Comparison of ENCODE assay signal across 11 cellular contexts in the genomic region with DNA sequence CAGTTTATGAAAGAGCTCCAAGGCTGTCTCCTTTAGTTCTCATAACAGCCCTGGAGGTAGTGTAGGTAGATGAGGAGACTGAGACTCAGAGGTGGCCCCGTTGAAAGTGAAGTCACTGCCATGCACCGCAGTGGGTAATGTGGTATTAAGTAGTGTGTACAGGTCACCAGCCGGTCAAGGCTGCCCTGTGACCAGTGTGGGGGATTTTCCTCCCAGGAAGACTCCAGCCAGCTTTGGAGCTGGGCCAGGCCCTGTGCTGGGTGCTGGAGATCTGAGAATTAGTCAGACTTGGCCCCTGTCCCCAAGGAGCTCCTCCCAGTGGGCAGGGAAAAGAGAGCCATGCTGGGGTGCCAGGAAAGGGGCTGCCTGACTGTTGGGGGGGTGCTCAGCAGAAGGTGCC. TPM values are rescaled to one million over a fixed set of nuclear protein-coding genes. Genes with fewer than 3 reads are reported as not detected.
DNase-seq lines count a peak whose midpoint lies in the region; ATAC-seq and TF ChIP-seq lines count a peak whose summit lies in the region.
"Had no signal": no experiment of that assay in that cellular context is flagged by ENCODE, and none has a peak within 500 bp of the region (broad histone marks: within the 10 kb centered on the region; RNA-seq: fewer than 3 reads in every experiment).

No MANE protein-coding gene starts in this region.

- H3K36me3 ChIP-seq in mammary epithelial cell (ENCODE audit: insufficient read depth, low read length): no peaks in the 10 kb centered on the region
- peaks cover 12 to 24% of the 10 kb centered on the region in 2 experiments for H3K36me3 ChIP-seq in mesenchymal stem cell (ENCODE audit: control insufficient read depth in 1 of 2, insufficient read depth in 2 of 2, low read depth in 1 of 2, low read length in 2 of 2)

- no peak overlapping the region for H4K8ac ChIP-seq in mesenchymal stem cell (ENCODE audit: low read length)

- H3K9me3 Mint-ChIP-seq in activated naive CD4-positive, alpha-beta T cell treated with anti-CD3 and anti-CD28 coated beads, Interleukin-2, amount 10 ng/mL, durations not matched to agents 7 days and 5 days: no peaks in the 10 kb centered on the region
- H3K9me3 Mint-ChIP-seq: CD8-positive, alpha-beta memory T cell had no signal

- 68% methylated on average over 3 of the region's 3 CpGs for WGBS in mammary epithelial cell (ENCODE audit: low coverage, missing lambda C conversion rate)
- 79% methylated on average over 3 of the region's 3 CpGs for WGBS in mesenchymal stem cell

- no peaks in the 10 kb centered on the region for H3K79me2 ChIP-seq in mammary epithelial cell (ENCODE audit: insufficient read depth, low read length)

- no peaks in the 10 kb centered on the region for H3K9me3 ChIP-seq in mammary epithelial cell (replicated peaks; ENCODE audit: insufficient read depth, low read length)
- no peaks in the 10 kb centered on the region for H3K9me3 ChIP-seq in mesenchymal stem cell (ENCODE audit: control insufficient read depth, low read length)
- H3K9me3 ChIP-seq: gastroesophageal sphincter had no signal

- BruUV-seq in mammary epithelial cell (replicated peaks; lab: Mats Ljungman, UMichigan): no TSS peak

- peak overlapping the region in 1 of 2 experiments; percentile 61 for H2BK12ac ChIP-seq in mesenchymal stem cell (ENCODE audit: low read length in 2 of 2)

- H3K14ac ChIP-seq in mesenchymal stem cell (ENCODE audit: low read length in 2 of 2): peak overlapping the region in 1 of 2 experiments; percentile 76

- no peaks in the 10 kb centered on the region for H3K4me1 Mint-ChIP-seq in activated naive CD4-positive, alpha-beta T cell treated with anti-CD3 and anti-CD28 coated beads, Interleukin-2, amount 10 ng/mL, durations not matched to agents 7 days and 5 days
- H3K4me1 Mint-ChIP-seq: CD8-positive, alpha-beta memory T cell had no signal

- H2BK15ac ChIP-seq in mesenchymal stem cell (ENCODE audit: low read depth, poor library complexity, severe bottlenecking): no peak overlapping the region

- H4K20me1 ChIP-seq in mammary epithelial cell (ENCODE audit: insufficient read depth, low read length): no peaks in the 10 kb centered on the region

- H3K27me3 ChIP-seq in mammary epithelial cell (ENCODE audit: insufficient read depth, low read length) (peaks cover 3% of the 10 kb centered on the region), mesenchymal stem cell (ENCODE audit: control insufficient read depth in 1 of 2, insufficient read depth in 1 of 2, low read length in 2 of 2) (no peaks in the 10 kb centered on the region)
- H3K27me3 ChIP-seq: gastroesophageal sphincter had no signal

- H3K18ac ChIP-seq in mesenchymal stem cell (ENCODE audit: low read depth in 1 of 2, low read length in 2 of 2): peak overlapping the region in 1 of 2 experiments; percentile 63

- CTCF ChIA-PET in AG04449 (lab: Yijun Ruan, JAX): interaction anchor here (0.8 to 17.5 kb wide), 10 partner anchors 10 to 441 kb away, joined by 3 to 273 read pairs (median 7); partner anchors contain the start of genes CAPN5 and MYO7A
- CTCF ChIA-PET in mammary epithelial cell (lab: Charles Lee; ENCODE audit: low non-redundant PET): no interaction called here
- CTCF ChIA-PET in activated naive CD4-positive, alpha-beta T cell treated with anti-CD3 and anti-CD28 coated beads, Interleukin-2, amount 10 ng/mL, durations not matched to agents 7 days and 5 days (lab: Charles Lee): interaction anchor here (1.5 to 1.7 kb wide), 2 partner anchors 17 to 19 kb away, joined by 4 read pairs; no protein-coding TSS in a partner anchor

- peak overlapping the region in 1 of 2 experiments; percentile 45 for H3K4ac ChIP-seq in mesenchymal stem cell (ENCODE audit: low read depth in 1 of 2, low read length in 2 of 2)

- H3K79me1 ChIP-seq in mesenchymal stem cell (replicated peaks; ENCODE audit: low read length, poor library complexity, severe bottlenecking): peaks cover 6% of the 10 kb centered on the region

- dilution Hi-C loops in mammary epithelial cell (cut with HindIII; ENCODE audit: low sequenced_read_pairs): no loop called here

- H3K4me3 ChIP-seq in AG04449 (ENCODE audit: low read depth, low read length): no peak overlapping the region; the same call in 1 of the 2 replicates
- H3K4me3 ChIP-seq in mammary epithelial cell (replicated peaks in 1 of 3; ENCODE audit: insufficient read depth in 1 of 3, low read depth in 2 of 3, low read length in 3 of 3): no peak overlapping the region
- H3K4me3 ChIP-seq in mesenchymal stem cell (ENCODE audit: insufficient read depth in 1 of 2, low read depth in 1 of 2, low read length in 2 of 2): no peak overlapping the region
- H3K4me3 ChIP-seq: gastroesophageal sphincter had no signal

- H3K4me2 ChIP-seq in mammary epithelial cell (ENCODE audit: insufficient read depth, low read depth, low read length): no peak overlapping the region
- no peak overlapping the region for H3K4me2 ChIP-seq in mesenchymal stem cell (ENCODE audit: low read length, poor library complexity, severe bottlenecking)

- TF ChIP-seq CTCF in AG04449 (IDR thresholded peaks at IDR 0.05; ENCODE audit: insufficient read depth, low read length, missing control alignments): no peak
- no peak for TF ChIP-seq CTCF in mammary epithelial cell (conservative IDR thresholded peaks at IDR 0.05 in 1 of 2, IDR thresholded peaks at IDR 0.05 in 1 of 2; ENCODE audit: extremely low read depth in 1 of 2, insufficient read depth in 1 of 2, low read depth in 1 of 2, low read length in 2 of 2)

- POLR2A ChIA-PET in AG04449 (lab: Yijun Ruan, JAX): no interaction called here

- DNase-seq in AG04449 (ENCODE audit: low read depth, low spot score) (peak; percentile 65), mammary epithelial cell (peak; percentile 77), mesenchymal stem cell (peak; percentile 85), NCI-H748 (lab: John Stamatoyannopoulos, UW; ENCODE audit: unreplicated experiment) (no peak), DMS53 (lab: John Stamatoyannopoulos, UW) (no peak)
- no peak for DNase-seq in activated naive CD4-positive, alpha-beta T cell treated with anti-CD3 and anti-CD28 coated beads, Interleukin-2, amount 10 ng/mL, durations not matched to agents 7 days and 5 days
- DNase-seq: CD8-positive, alpha-beta memory T cell had no signal

- no peak overlapping the region for H2BK120ac ChIP-seq in mesenchymal stem cell (ENCODE audit: low read depth, low read length)

- H3K4me3 Mint-ChIP-seq in activated naive CD4-positive, alpha-beta T cell treated with anti-CD3 and anti-CD28 coated beads, Interleukin-2, amount 10 ng/mL, durations not matched to agents 7 days and 5 days: no peak overlapping the region
- H3K4me3 Mint-ChIP-seq: CD8-positive, alpha-beta memory T cell had no signal

- intact Hi-C loops in mammary epithelial cell (cut with micrococcal nuclease): loop anchor here (5.0 to 10.0 kb wide), 2 partner anchors 186 to 373 kb away; no protein-coding TSS in a partner anchor

- H3K27me3 Mint-ChIP-seq in activated naive CD4-positive, alpha-beta T cell treated with anti-CD3 and anti-CD28 coated beads, Interleukin-2, amount 10 ng/mL, durations not matched to agents 7 days and 5 days: peaks cover 7% of the 10 kb centered on the region
- H3K27me3 Mint-ChIP-seq: CD8-positive, alpha-beta memory T cell had no signal

- H2AFZ ChIP-seq in mammary epithelial cell (ENCODE audit: low read depth, low read length) (no peak overlapping the region), mesenchymal stem cell (ENCODE audit: low read depth, low read length) (peak overlapping the region; percentile 6)

- H3K27ac ChIP-seq in mammary epithelial cell (ENCODE audit: insufficient read depth, low read depth, low read length) (no peak overlapping the region), mesenchymal stem cell (ENCODE audit: low read length, poor library complexity, severe bottlenecking) (no peak overlapping the region)

- no peak overlapping the region for H3K27ac Mint-ChIP-seq in activated naive CD4-positive, alpha-beta T cell treated with anti-CD3 and anti-CD28 coated beads, Interleukin-2, amount 10 ng/mL, durations not matched to agents 7 days and 5 days

- H2BK5ac ChIP-seq in mesenchymal stem cell (ENCODE audit: low read depth, low read length, poor library complexity, severe bottlenecking): no peak overlapping the region

- H3K9ac ChIP-seq in mammary epithelial cell (ENCODE audit: insufficient read depth, low read length): no peak overlapping the region
- no peak overlapping the region for H3K9ac ChIP-seq in mesenchymal stem cell (ENCODE audit: low read length)

- no peak overlapping the region for H4K91ac ChIP-seq in mesenchymal stem cell (ENCODE audit: low read length)

- no peak overlapping the region for H3K23ac ChIP-seq in mesenchymal stem cell (ENCODE audit: low read length in 2 of 2)

- H3K4me1 ChIP-seq in mammary epithelial cell (ENCODE audit: insufficient read depth, low read length) (no peaks in the 10 kb centered on the region), mesenchymal stem cell (ENCODE audit: control insufficient read depth, insufficient read depth, low read depth, low read length) (peaks cover 39% of the 10 kb centered on the region)

- no peak for TF ChIP-seq EP300 in Ishikawa (IDR thresholded peaks at IDR 0.05; ENCODE audit: borderline replicate concordance)

- in situ Hi-C loops in mammary epithelial cell (cut with MboI; ENCODE audit: low sequenced_read_pairs in 2 of 2): no loop called here

- no peak for TF ChIP-seq RAD21 in Ishikawa (IDR thresholded peaks at IDR 0.05; ENCODE audit: low read depth)

- no peak for ATAC-seq in HG02623 (IDR thresholded peaks at IDR 0.05; ENCODE audit: unreplicated experiment)
- ATAC-seq: gastroesophageal sphincter had no signal

- H3K36me3 Mint-ChIP-seq in activated naive CD4-positive, alpha-beta T cell treated with anti-CD3 and anti-CD28 coated beads, Interleukin-2, amount 10 ng/mL, durations not matched to agents 7 days and 5 days: no peaks in the 10 kb centered on the region
- H3K36me3 Mint-ChIP-seq: CD8-positive, alpha-beta memory T cell had no signal

- H2AK5ac ChIP-seq in mesenchymal stem cell (ENCODE audit: low read length, severe bottlenecking): no peak overlapping the region

TF ChIP-seq in Ishikawa, 13 proteins besides CTCF, POLR2A, EP300 and RAD21 (continues in another document):
- TF ChIP-seq ZBTB7A (IDR thresholded peaks at IDR 0.05; ENCODE audit: low read depth) (no peak), NFIC (IDR thresholded peaks at IDR 0.05) (peak; percentile 88)
- TF ChIP-seq, protein P1, sequence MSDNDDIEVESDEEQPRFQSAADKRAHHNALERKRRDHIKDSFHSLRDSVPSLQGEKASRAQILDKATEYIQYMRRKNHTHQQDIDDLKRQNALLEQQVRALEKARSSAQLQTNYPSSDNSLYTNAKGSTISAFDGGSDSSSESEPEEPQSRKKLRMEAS (IDR thresholded peaks at IDR 0.05): no peak

RNA-seq across cellular contexts. Expression of gene OMP, which starts 5.3 kb away (rescaled TPM):
- total RNA-seq in mammary epithelial cell: not detected
- not detected for polyA plus RNA-seq in mammary epithelial cell
- polyA minus RNA-seq in mammary epithelial cell: not detected
- 0.19 TPM for polyA plus RNA-seq in mesenchymal stem cell (2013, experiment 1 of 2)
- polyA plus RNA-seq in mesenchymal stem cell (2013, experiment 2 of 2): not detected
- total RNA-seq: CD8-positive, alpha-beta memory T cell; gastroesophageal sphincter; pulmonary artery endothelial cell had no signal
- polyA plus RNA-seq: CD8-positive, alpha-beta memory T cell had no signal

RNA-seq across cellular contexts. Expression of gene MYO7A, which starts 20.1 kb away (rescaled TPM):
- total RNA-seq in mammary epithelial cell: 1 to 10 TPM; 2.7 to 3.0 TPM
- 3.7 TPM for polyA plus RNA-seq in mammary epithelial cell
- polyA minus RNA-seq in mammary epithelial cell: 5.5 TPM
- polyA plus RNA-seq in mesenchymal stem cell (2013, experiment 1 of 2): 0.04 TPM
- polyA plus RNA-seq in mesenchymal stem cell (2013, experiment 2 of 2): 0.03 TPM

RNA-seq across cellular contexts. Expression of gene CAPN5, which starts 41.2 kb away (rescaled TPM):
- 1 to 10 TPM; 3.0 to 4.3 TPM for total RNA-seq in mammary epithelial cell
- 1.5 TPM for polyA plus RNA-seq in mammary epithelial cell
- 1.7 TPM for polyA minus RNA-seq in mammary epithelial cell
- polyA plus RNA-seq in mesenchymal stem cell (2013, experiment 1 of 2): 26.0 TPM
- polyA plus RNA-seq in mesenchymal stem cell (2013, experiment 2 of 2): 25.0 TPM

Comparison
In these comparisons a context has a peak if more than half of its experiments do, and no peak if none do; other contexts are left out.
1. DNase-seq: peak in AG04449 (single experiment), mammary epithelial cell (single experiment) and mesenchymal stem cell (single experiment); none in NCI-H748 (single experiment), DMS53 (single experiment) and activated naive CD4-positive, alpha-beta T cell treated with anti-CD3 and anti-CD28 coated beads, Interleukin-2, amount 10 ng/mL, durations not matched to agents 7 days and 5 days (single experiment).